Comparison of ENCODE assay signal across 8 cellular contexts in the genomic region with DNA sequence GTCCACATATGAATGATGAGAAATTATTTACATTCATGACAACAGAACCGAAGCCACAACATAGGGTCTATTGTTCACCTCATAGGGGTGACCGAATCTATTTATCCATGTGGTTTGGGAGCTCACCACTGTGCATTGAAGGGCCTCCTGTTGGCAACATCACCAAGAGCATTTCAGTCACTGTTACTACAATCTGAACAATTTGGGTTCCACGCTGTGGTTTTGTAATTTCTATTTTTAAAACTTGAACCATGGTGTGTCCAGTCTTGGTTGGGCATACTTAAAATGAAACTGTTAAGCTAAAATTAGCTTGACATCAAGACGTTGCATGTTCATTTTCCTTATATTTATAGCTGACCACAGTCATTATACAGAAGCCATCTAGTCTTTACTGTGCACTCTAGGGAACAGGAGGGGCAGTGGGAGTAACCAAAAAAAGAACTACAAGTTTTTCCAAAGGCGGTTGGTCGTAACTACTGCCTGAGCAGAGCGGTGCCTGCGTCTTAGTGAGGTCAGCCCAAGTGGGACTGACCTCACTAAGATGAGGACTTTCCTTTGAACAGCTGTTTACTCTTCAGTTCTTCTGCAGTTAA.
DNase-seq lines count a peak whose midpoint lies in the region; ATAC-seq and TF ChIP-seq lines count a peak whose summit lies in the region.

No MANE protein-coding gene starts in this region.

- TF ChIP-seq POLR2A in upper lobe of left lung (IDR thresholded peaks at IDR 0.05) = no peak

- H3K9me2 ChIP-seq in OCI-LY1 (ENCODE audit: low read depth, low read length) = no peaks in the 10 kb centered on the region

- H4K20me1 ChIP-seq in OCI-LY1 (ENCODE audit: insufficient read depth, low read length) = no peaks in the 10 kb centered on the region

- TF ChIP-seq EP300 in upper lobe of left lung (IDR thresholded peaks at IDR 0.05) = peak in 1 of 4 donors; percentile 23

- H3K9ac ChIP-seq in OCI-LY1 (ENCODE audit: low read length) = no peak overlapping the region

- H3K27ac ChIP-seq in OCI-LY1 (ENCODE audit: low read depth, low read length, poor library complexity, severe bottlenecking) (no peak overlapping the region), right cardiac atrium (ENCODE audit: low read length) (no peak overlapping the region), upper lobe of left lung (peak overlapping the region; percentile 46 to 68 (median 54))

- H3K4me1 ChIP-seq in OCI-LY1 (ENCODE audit: insufficient read depth, low read length, severe bottlenecking) (peaks cover 15% of the 10 kb centered on the region), right cardiac atrium (ENCODE audit: control insufficient read depth, insufficient read depth, low read length) (no peaks in the 10 kb centered on the region), upper lobe of left lung (peaks cover 13 to 24% (median 17%) of the 10 kb centered on the region in 4 donors)

- H3K4me3 ChIP-seq in OCI-LY1 (ENCODE audit: low read depth, low read length, poor library complexity, severe bottlenecking) (no peak overlapping the region), right cardiac atrium (ENCODE audit: low read length) (no peak overlapping the region), upper lobe of left lung (no peak overlapping the region)

- H3K36me3 ChIP-seq in OCI-LY1 (ENCODE audit: insufficient read depth, low read length) = no peaks in the 10 kb centered on the region
- no peaks in the 10 kb centered on the region for H3K36me3 ChIP-seq in upper lobe of left lung

- TF ChIP-seq CTCF in OCI-LY1 (IDR thresholded peaks at IDR 0.05; ENCODE audit: low read length) (no peak), upper lobe of left lung (IDR thresholded peaks at IDR 0.05) (no peak)

- H3K27me3 ChIP-seq in OCI-LY1 (ENCODE audit: insufficient read depth, low read length) = no peaks in the 10 kb centered on the region
- H3K27me3 ChIP-seq in right cardiac atrium (ENCODE audit: control insufficient read depth, insufficient read depth) = no peaks in the 10 kb centered on the region
- no peaks in the 10 kb centered on the region for H3K27me3 ChIP-seq in upper lobe of left lung

- no peaks in the 10 kb centered on the region for H3F3A ChIP-seq in OCI-LY1 (ENCODE audit: insufficient read depth, low read length)

- DNase-seq in NK-92 treated with Interleukin-12 subunit alpha and Interleukin-12 subunit beta, amount 100 ng/mL, for 24 hours (lab: John Stamatoyannopoulos, UW) = peak; percentile 5
- DNase-seq in NK-92 (lab: John Stamatoyannopoulos, UW; ENCODE audit: unreplicated experiment) (no peak), right cardiac atrium (no peak), upper lobe of left lung (no peak), HuH-7.5 (ENCODE audit: low spot score) (no peak)
- DNase-seq in activated T-cell treated with anti-CD3 and anti-CD28 coated beads, Interleukin-2, amount 50 U/mL, for 1 hour = no peak

- H2AFZ ChIP-seq in OCI-LY1 (ENCODE audit: low read length) = 0 out of 2 replicates have a peak overlapping the region, but pooled peaks have one; percentile 34

- no peaks in the 10 kb centered on the region for H3K79me2 ChIP-seq in OCI-LY1 (ENCODE audit: insufficient read depth, low read length)

- intact Hi-C loops in right cardiac atrium (cut with DNase I) = no loop called here

- H3K9me3 ChIP-seq in OCI-LY1 (ENCODE audit: low read length) (no peaks in the 10 kb centered on the region; the same call in 1 of the 2 replicates), right cardiac atrium (ENCODE audit: control insufficient read depth, low read length) (no peaks in the 10 kb centered on the region), upper lobe of left lung (no peaks in the 10 kb centered on the region)

- H3K4me2 ChIP-seq in OCI-LY1 (ENCODE audit: low read length) = no peak overlapping the region

- ATAC-seq in HG02973 (IDR thresholded peaks at IDR 0.05; ENCODE audit: unreplicated experiment) (peak; percentile 74), right cardiac atrium (peak; percentile 78 to 83), upper lobe of left lung (ENCODE audit: low FRiP score in 2 of 2) (peak; percentile 49 to 76)

- 66% methylated on average over 8 of the region's 8 CpGs for WGBS in right cardiac atrium
- 65 to 67% methylated on average over 8 of the region's 8 CpGs for WGBS in upper lobe of left lung, 2 donors

Comparison
In these comparisons a context has a peak if more than half of its experiments do, and no peak if none do; other contexts are left out.
1. H3K27ac ChIP-seq: peak in upper lobe of left lung (4 of 4); none in OCI-LY1 (single experiment) and right cardiac atrium (single experiment).
2. Peak in every context shown above with its lines, with median percentiles within 50 percentile points of each other: ATAC-seq.